Comparison of ENCODE assay signal across 27 cellular contexts in the genomic region with DNA sequence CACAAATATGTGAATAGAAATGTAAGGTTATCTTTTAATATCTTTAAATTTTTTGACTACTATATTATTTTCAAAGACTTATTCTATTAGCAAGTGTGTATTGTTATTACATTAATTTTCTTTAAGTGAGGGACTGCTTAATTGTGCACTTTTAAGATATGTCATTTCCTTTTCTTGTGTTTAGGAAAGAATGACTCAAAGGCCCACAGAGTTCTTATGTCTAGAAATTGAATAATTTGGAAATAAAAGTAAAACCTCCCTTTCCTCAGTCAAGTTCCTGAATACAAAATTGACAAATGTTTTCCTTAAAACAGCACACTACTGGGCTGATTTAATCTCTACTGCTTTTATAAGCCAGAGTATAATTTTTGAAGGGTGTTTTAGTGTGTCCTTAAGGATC.
DNase-seq lines count a peak whose midpoint lies in the region; ATAC-seq, FAIRE-seq and TF ChIP-seq lines count a peak whose summit lies in the region.
"Had no signal": no experiment of that assay in that cellular context is flagged by ENCODE, and none has a peak within 500 bp of the region (broad histone marks: within the 10 kb centered on the region; RNA-seq: fewer than 3 reads in every experiment).

No MANE protein-coding gene starts in this region.

- H3K27me3 Mint-ChIP-seq in astrocyte (ENCODE audit: low read depth, unreplicated experiment) (no peaks in the 10 kb centered on the region), H9 (ENCODE audit: low read depth) (no peaks in the 10 kb centered on the region)
- H3K27me3 Mint-ChIP-seq: CD4-positive, alpha-beta memory T cell; CD4-positive, CD25-positive, alpha-beta regulatory T cell; CD8-positive, alpha-beta memory T cell had no signal

- no peak for ATAC-seq in GM21529 (IDR thresholded peaks at IDR 0.05; ENCODE audit: unreplicated experiment)
- ATAC-seq: A549 had no signal

- intact Hi-C loops in A673 (cut with micrococcal nuclease; ENCODE audit: unreplicated experiment) (no loop called here), endothelial cell of umbilical vein (cut with micrococcal nuclease) (loop anchor here (1.0 kb wide), 2 partner anchors 75 to 98 kb away; no protein-coding TSS in a partner anchor)

- H2AFZ ChIP-seq in astrocyte (ENCODE audit: low read depth, low read length) (no peak overlapping the region), endothelial cell of umbilical vein (ENCODE audit: low read depth, low read length) (peak overlapping the region; percentile 57), H9 (ENCODE audit: low read length) (no peak overlapping the region)

- BruUV-seq in A673 (replicated peaks; lab: Mats Ljungman, UMichigan) (no TSS peak), endothelial cell of umbilical vein (replicated peaks; lab: Mats Ljungman, UMichigan) (no TSS peak)

- CTCF ChIA-PET in A673 (lab: Charles Lee) (no interaction called here), endothelial cell of umbilical vein (lab: Charles Lee) (no interaction called here)

- H3K4me3 ChIP-seq in A673 (ENCODE audit: low read depth, low read length, poor library complexity, severe bottlenecking) (no peak overlapping the region), astrocyte (ENCODE audit: insufficient read depth, low read depth, low read length) (no peak overlapping the region), endothelial cell of umbilical vein (replicated peaks in 1 of 3; ENCODE audit: insufficient read depth in 1 of 3, low read depth in 1 of 3, low read length in 3 of 3) (peak overlapping the region in 1 of 3 experiments; percentile 17)
- H3K4me3 ChIP-seq: A549, BLaER1 had no signal

- H2BK20ac ChIP-seq in H9 (ENCODE audit: low read depth, low read length, poor library complexity, severe bottlenecking): no peak overlapping the region

- no peak overlapping the region for H4K5ac ChIP-seq in H9 (ENCODE audit: insufficient read length, low read depth, low read length)

- no peak overlapping the region for H3K9ac ChIP-seq in astrocyte (ENCODE audit: low read length)
- H3K9ac ChIP-seq in endothelial cell of umbilical vein (replicated peaks; ENCODE audit: extremely low read depth, insufficient read depth, low read length): peak overlapping the region; percentile 42
- H3K9ac ChIP-seq in H9 (ENCODE audit: extremely low read depth, insufficient read length, low read length): no peak overlapping the region
- H3K9ac ChIP-seq: BLaER1 had no signal

- H3K9me3 Mint-ChIP-seq in astrocyte (ENCODE audit: unreplicated experiment) (no peaks in the 10 kb centered on the region), H9 (peaks cover 0 to 31% of the 10 kb centered on the region in 2 experiments; a peak in 4 of 5 replicates)
- H3K9me3 Mint-ChIP-seq: CD14-positive monocyte had no signal

- no peak overlapping the region for H3K14ac ChIP-seq in H9 (ENCODE audit: insufficient read depth, low read length)

- H2BK120ac ChIP-seq in H9 (ENCODE audit: low read depth, low read length, poor library complexity, severe bottlenecking): no peak overlapping the region

- no peak overlapping the region for H2BK15ac ChIP-seq in H9 (ENCODE audit: low read depth, low read length)

- H3K4ac ChIP-seq in H9 (ENCODE audit: low read depth, low read length): no peak overlapping the region

- H3K9me3 ChIP-seq in A673 (ENCODE audit: low read depth, low read length, poor library complexity, severe bottlenecking): no peaks in the 10 kb centered on the region
- no peaks in the 10 kb centered on the region for H3K9me3 ChIP-seq in astrocyte (ENCODE audit: insufficient read depth, low read depth, low read length)
- no peaks in the 10 kb centered on the region for H3K9me3 ChIP-seq in endothelial cell of umbilical vein (replicated peaks; ENCODE audit: control insufficient read depth, insufficient read depth, low read length)
- no peaks in the 10 kb centered on the region for H3K9me3 ChIP-seq in H9 (ENCODE audit: control insufficient read depth, low read depth, low read length)
- H3K9me3 ChIP-seq: A549, BE2C, BLaER1 had no signal

- H4K20me1 ChIP-seq in astrocyte (ENCODE audit: insufficient read depth, low read length) (no peaks in the 10 kb centered on the region), endothelial cell of umbilical vein (replicated peaks; ENCODE audit: control insufficient read depth, extremely low read depth, insufficient read depth, low read length) (no peaks in the 10 kb centered on the region), H9 (ENCODE audit: control insufficient read depth, insufficient read depth, insufficient read length) (no peaks in the 10 kb centered on the region)
- H4K20me1 ChIP-seq: BLaER1 had no signal

- H3K27ac ChIP-seq in A673 (ENCODE audit: low read depth, low read length, poor library complexity, severe bottlenecking): no peak overlapping the region
- H3K27ac ChIP-seq in astrocyte (ENCODE audit: low read depth, low read length): no peak overlapping the region
- peak overlapping the region; percentile 72 for H3K27ac ChIP-seq in endothelial cell of umbilical vein (ENCODE audit: insufficient read depth, low read depth, low read length)
- H3K27ac ChIP-seq in H9 (ENCODE audit: insufficient read length, low read depth, low read length): no peak overlapping the region
- H3K27ac ChIP-seq: 22Rv1, A549, BLaER1 had no signal

- no peaks in the 10 kb centered on the region for H3K23me2 ChIP-seq in H9 (ENCODE audit: insufficient read length, low read depth, low read length, poor library complexity, severe bottlenecking)

- no peaks in the 10 kb centered on the region for H3K36me3 ChIP-seq in A673 (ENCODE audit: insufficient read depth, low read length, poor library complexity, severe bottlenecking)
- no peaks in the 10 kb centered on the region for H3K36me3 ChIP-seq in astrocyte (ENCODE audit: insufficient read depth, low read length)
- H3K36me3 ChIP-seq in endothelial cell of umbilical vein (ENCODE audit: control insufficient read depth in 2 of 2, extremely low read depth in 1 of 2, insufficient read depth in 2 of 2, low read length in 2 of 2): no peaks in the 10 kb centered on the region
- H3K36me3 ChIP-seq: BE2C, BLaER1 had no signal

- no peak overlapping the region for H3K4me2 ChIP-seq in astrocyte (ENCODE audit: low read length)
- peak overlapping the region; percentile 84 for H3K4me2 ChIP-seq in endothelial cell of umbilical vein (ENCODE audit: insufficient read depth, low read length)
- H3K4me2 ChIP-seq in H9 (ENCODE audit: insufficient read depth, insufficient read length, low read length): no peak overlapping the region
- H3K4me2 ChIP-seq: A549, BLaER1 had no signal

- H4K8ac ChIP-seq in H9 (replicated peaks; ENCODE audit: insufficient read length, low read depth, low read length): no peak overlapping the region

- H3K18ac ChIP-seq in H9 (ENCODE audit: insufficient read length, low read depth, low read length): no peak overlapping the region

- no peaks in the 10 kb centered on the region for H3K9me1 ChIP-seq in endothelial cell of umbilical vein (replicated peaks; ENCODE audit: control insufficient read depth, extremely low read depth, insufficient read depth, low read length)

- TF ChIP-seq CTCF in A673 (conservative IDR thresholded peaks at IDR 0.05; ENCODE audit: low read depth, low read length) (no peak), astrocyte (IDR thresholded peaks at IDR 0.05; ENCODE audit: insufficient read depth, low read depth, low read length) (no peak), endothelial cell of umbilical vein (IDR thresholded peaks at IDR 0.05; ENCODE audit: extremely low read depth in 1 of 2, insufficient read depth in 1 of 2, low read depth in 1 of 2, low read length in 2 of 2) (no peak), H9 (conservative IDR thresholded peaks at IDR 0.05) (no peak)

- H3K79me2 ChIP-seq in astrocyte (ENCODE audit: insufficient read depth, low read length) (no peaks in the 10 kb centered on the region), endothelial cell of umbilical vein (ENCODE audit: control insufficient read depth, insufficient read depth, low read length) (no peaks in the 10 kb centered on the region), H9 (ENCODE audit: insufficient read depth, low read length) (no peaks in the 10 kb centered on the region)

- H3K79me1 ChIP-seq in H9 (ENCODE audit: insufficient read depth, low read depth, low read length, poor library complexity, severe bottlenecking): no peaks in the 10 kb centered on the region

- no peak overlapping the region for H3K4me3 Mint-ChIP-seq in astrocyte (ENCODE audit: unreplicated experiment)
- H3K4me3 Mint-ChIP-seq in H9: no peak overlapping the region
- H3K4me3 Mint-ChIP-seq: CD14-positive monocyte; CD4-positive, alpha-beta memory T cell; CD4-positive, CD25-positive, alpha-beta regulatory T cell; CD8-positive, alpha-beta memory T cell had no signal

- DNase-seq in A673 (ENCODE audit: low spot score) (peak; percentile 5), astrocyte (ENCODE audit: low read depth) (no peak), endothelial cell of umbilical vein (ENCODE audit: low read depth, low spot score) (peak; percentile 74), pulmonary artery endothelial cell (ENCODE audit: low read depth, low spot score) (peak; percentile 8), NCI-H1417 (lab: John Stamatoyannopoulos, UW) (no peak), H9 (no peak)
- DNase-seq: ACHN; BE2C; C1 segment of cervical spinal cord; CD4-positive, alpha-beta memory T cell; CD4-positive, CD25-positive, alpha-beta regulatory T cell; CD8-positive, alpha-beta memory T cell; COR-L47; DMS 273 treated with DMSO at 0.1 percent for 48 hours; DMS153; DMS53; DMS79; DND-41; EL; GF-D8 had no signal

- FAIRE-seq in astrocyte (lab: Jason Lieb, UNC): peak; percentile 80
- FAIRE-seq in endothelial cell of umbilical vein (lab: Jason Lieb, UNC): peak; percentile 71
- FAIRE-seq: A549, GM12891, GM19239 had no signal

- H4K91ac ChIP-seq in H9 (ENCODE audit: insufficient read length, low read depth, low read length): no peak overlapping the region

- POLR2A ChIA-PET in A673 (lab: Charles Lee; ENCODE audit: low non-redundant PET): no interaction called here
- POLR2A ChIA-PET in endothelial cell of umbilical vein (lab: Charles Lee): no interaction called here

- dilution Hi-C loops in endothelial cell of umbilical vein (cut with MboI; ENCODE audit: extremely low pct_ligation_motif_present, low sequenced_read_pairs): no loop called here

- no peaks in the 10 kb centered on the region for H3K27me3 ChIP-seq in A673 (replicated peaks; ENCODE audit: insufficient read depth, low read depth, low read length, poor library complexity)
- no peaks in the 10 kb centered on the region for H3K27me3 ChIP-seq in astrocyte (ENCODE audit: insufficient read depth, low read length)
- H3K27me3 ChIP-seq in endothelial cell of umbilical vein (ENCODE audit: control insufficient read depth in 2 of 2, insufficient read depth in 2 of 2, low read length in 2 of 2): no peaks in the 10 kb centered on the region
- no peaks in the 10 kb centered on the region for H3K27me3 ChIP-seq in H9 (ENCODE audit: insufficient read depth, low read length)
- H3K27me3 ChIP-seq: BE2C had no signal

- H3K23ac ChIP-seq in H9 (ENCODE audit: insufficient read length, low read depth, low read length): no peak overlapping the region

- H3K36me3 Mint-ChIP-seq in astrocyte (ENCODE audit: low read depth, unreplicated experiment) (no peaks in the 10 kb centered on the region), H9 (ENCODE audit: insufficient read depth in 1 of 3, low read depth in 3 of 3) (no peaks in the 10 kb centered on the region)
- H3K36me3 Mint-ChIP-seq: CD14-positive monocyte; CD4-positive, alpha-beta memory T cell; CD4-positive, CD25-positive, alpha-beta regulatory T cell; CD8-positive, alpha-beta memory T cell had no signal

- TF ChIP-seq POLR2A in endothelial cell of umbilical vein (IDR thresholded peaks at IDR 0.05; ENCODE audit: low read depth, low read length): no peak

- H3K27ac Mint-ChIP-seq in astrocyte (ENCODE audit: unreplicated experiment) (no peak overlapping the region), H9 (no peak overlapping the region)
- H3K27ac Mint-ChIP-seq: CD14-positive monocyte; CD4-positive, alpha-beta memory T cell; CD4-positive, CD25-positive, alpha-beta regulatory T cell; CD8-positive, alpha-beta memory T cell had no signal

- H3T11ph ChIP-seq in H9 (ENCODE audit: low read length): no peak overlapping the region

- no peak overlapping the region for H2BK12ac ChIP-seq in H9 (ENCODE audit: insufficient read length, low read depth, low read length)

- no peaks in the 10 kb centered on the region for H3K4me1 Mint-ChIP-seq in astrocyte (ENCODE audit: low read depth, unreplicated experiment)
- H3K4me1 Mint-ChIP-seq in H9: no peaks in the 10 kb centered on the region
- H3K4me1 Mint-ChIP-seq: CD14-positive monocyte; CD4-positive, alpha-beta memory T cell; CD4-positive, CD25-positive, alpha-beta regulatory T cell; CD8-positive, alpha-beta memory T cell had no signal

- no peak overlapping the region for H3K56ac ChIP-seq in H9 (ENCODE audit: insufficient read length, low read depth, low read length)

- no peaks in the 10 kb centered on the region for H3K4me1 ChIP-seq in A673 (ENCODE audit: insufficient read depth, low read length, poor library complexity, severe bottlenecking)
- H3K4me1 ChIP-seq in astrocyte (ENCODE audit: insufficient read depth, low read length): no peaks in the 10 kb centered on the region
- H3K4me1 ChIP-seq in endothelial cell of umbilical vein (ENCODE audit: control insufficient read depth, extremely low read depth, insufficient read depth, low read length): peaks cover 15% of the 10 kb centered on the region
- no peaks in the 10 kb centered on the region for H3K4me1 ChIP-seq in H9 (ENCODE audit: insufficient read depth, low read length)
- H3K4me1 ChIP-seq: A549, BE2C, BLaER1 had no signal

- H2AK5ac ChIP-seq in H9 (ENCODE audit: insufficient read length, low read length): no peak overlapping the region

- H2BK5ac ChIP-seq in H9 (ENCODE audit: insufficient read length, low read length): no peak overlapping the region

Comparison
In these comparisons a context has a peak if more than half of its experiments do, and no peak if none do; other contexts are left out.
1. DNase-seq: peak in A673 (single experiment), endothelial cell of umbilical vein (single experiment) and pulmonary artery endothelial cell (single experiment); none in astrocyte (single experiment), NCI-H1417 (0 of 3) and H9 (single experiment).